ENCODE assay signal across 3 cellular contexts in genomic region chr7:97466999-97467398, GRCh38.
"Had no signal": no experiment of that assay in that cellular context is flagged by ENCODE, and none has a peak within 500 bp of the region (broad histone marks: within the 10 kb centered on the region; RNA-seq: fewer than 3 reads in every experiment).

No MANE protein-coding gene starts in this region.

- H3K4me3 ChIP-seq: GM12878 had no signal

- ATAC-seq: GM12878 had no signal

- DNase-seq: GDM1, GF-D8 had no signal
